Comparison of ENCODE assay signal across 25 cellular contexts in genomic region chr10:88219753-88220152, GRCh38.
"Had no signal": no experiment of that assay in that cellular context is flagged by ENCODE, and none has a peak within 500 bp of the region (broad histone marks: within the 10 kb centered on the region; RNA-seq: fewer than 3 reads in every experiment).

No MANE protein-coding gene starts in this region.

- H3K4me1 ChIP-seq: Peyer's patch, SJCRH30 had no signal

- H3K27ac ChIP-seq: KMS-11, PC-9, Peyer's patch, SJCRH30 had no signal

- H3K4me3 ChIP-seq: K562, PC-9, Peyer's patch, SJCRH30 had no signal

- H3K27ac Mint-ChIP-seq: IgD-negative memory B cell had no signal

- H3K9me3 ChIP-seq: Peyer's patch, SJCRH30 had no signal

- H2AFZ ChIP-seq: PC-9 had no signal

- H3K9me3 Mint-ChIP-seq: IgD-negative memory B cell had no signal

- H3K4me2 ChIP-seq: KMS-11, PC-9 had no signal

- ATAC-seq: HepG2, K562, Right ventricle myocardium inferior, SK-N-SH treated with all-trans-retinoic acid at 6 μM for 48 hours had no signal

- H3K36me3 Mint-ChIP-seq: IgD-negative memory B cell had no signal

- DNase-seq: Kasumi-1, MM.1S, NCI-H1092 treated with DMSO at 0.1 percent for 48 hours, NCI-H1436, NCI-H187, NCI-H2029, NCI-H2081 treated with DMSO at 0.1 percent for 48 hours, NCI-H2171, NCI-H226, NCI-H446, NCI-H510A, NCI-H524 treated with DMSO at 0.1 percent for 48 hours, NCI-H69, NCI-H774, OCI-M1, PC-9, Peyer's patch, SHP77 treated with DMSO at 0.1 percent for 48 hours, SJCRH30 had no signal

- H3K36me3 ChIP-seq: Peyer's patch, SJCRH30 had no signal

- H3K4me3 Mint-ChIP-seq: IgD-negative memory B cell had no signal

- H3K27me3 ChIP-seq: Peyer's patch, SJCRH30 had no signal

- H3K9ac ChIP-seq: KMS-11 had no signal

- H3K27me3 Mint-ChIP-seq: IgD-negative memory B cell had no signal
